In the genomic region with DNA sequence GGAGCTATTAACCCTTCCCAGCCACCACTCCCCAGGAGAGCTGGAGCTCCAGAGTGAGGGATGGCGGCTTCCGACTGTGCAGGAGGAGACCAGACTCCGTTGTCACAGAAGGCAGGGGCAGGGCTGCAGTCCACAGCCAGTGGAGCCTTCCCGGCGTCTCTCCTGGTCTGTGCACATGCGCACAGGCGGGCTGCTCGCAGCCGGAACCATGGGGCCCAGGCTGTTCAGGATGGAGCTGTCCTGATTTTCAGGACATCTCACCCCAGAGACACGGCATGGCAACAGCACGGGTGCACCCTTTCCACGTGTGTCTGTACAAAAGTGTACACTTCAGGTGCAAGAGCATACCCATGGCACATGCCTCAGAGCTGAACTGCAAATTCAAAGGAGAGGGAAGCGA, we compare ENCODE assay signal across 11 cellular contexts. TPM values are rescaled to one million over a fixed set of nuclear protein-coding genes. Genes with fewer than 3 reads are reported as not detected.
DNase-seq lines count a peak whose midpoint lies in the region; ATAC-seq, FAIRE-seq and TF ChIP-seq lines count a peak whose summit lies in the region.
"Had no signal": no experiment of that assay in that cellular context is flagged by ENCODE, and none has a peak within 500 bp of the region (broad histone marks: within the 10 kb centered on the region; RNA-seq: fewer than 3 reads in every experiment).

No MANE protein-coding gene starts in this region.

- ATAC-seq in HepG2: peak; percentile 18
- no peak for ATAC-seq in right lobe of liver

- in situ Hi-C loops in HepG2 (cut with HindIII; ENCODE audit: extremely low pct_ligation_motif_present, low pct_unique_long_range_greater_than_20kb): no loop called here
- in situ Hi-C loops in GM13976 (cut with MboI; ENCODE audit: low sequenced_read_pairs, unreplicated experiment): no loop called here

- peaks cover 54% of the 10 kb centered on the region for H3K9me3 Mint-ChIP-seq in dendritic cell treated with granulocyte-macrophage colony-stimulating factor and Interleukin-4, amounts not matched to agents 40 ng/mL and 50 ng/mL, for 4 days

- H3K36me3 ChIP-seq in HepG2 (replicated peaks in 1 of 2; ENCODE audit: control insufficient read depth in 1 of 2, insufficient read depth in 2 of 2, low read length in 2 of 2) (peaks cover 13 to 49% of the 10 kb centered on the region in 2 experiments), right lobe of liver (peaks cover 0 to 2% (median 0%) of the 10 kb centered on the region in 4 donors)

- peaks cover 87% of the 10 kb centered on the region for H3K36me3 Mint-ChIP-seq in dendritic cell treated with granulocyte-macrophage colony-stimulating factor and Interleukin-4, amounts not matched to agents 40 ng/mL and 50 ng/mL, for 4 days (ENCODE audit: low read depth)

- no peaks in the 10 kb centered on the region for H3K4me1 ChIP-seq in HepG2 (ENCODE audit: insufficient read depth, low read length)
- no peaks in the 10 kb centered on the region for H3K4me1 ChIP-seq in right lobe of liver
- H3K4me1 ChIP-seq: A549 had no signal

- H3K27me3 ChIP-seq in HepG2 (ENCODE audit: control insufficient read depth in 1 of 2, insufficient read depth in 2 of 2, low read length in 2 of 2) (no peaks in the 10 kb centered on the region), right lobe of liver (no peaks in the 10 kb centered on the region)

- intact Hi-C loops in HepG2 (cut with micrococcal nuclease; ENCODE audit: unreplicated experiment) (no loop called here), right lobe of liver (cut with DNase I) (no loop called here)
- intact Hi-C loops in dendritic cell treated with granulocyte-macrophage colony-stimulating factor and Interleukin-4, amounts not matched to agents 40 ng/mL and 50 ng/mL, for 4 days (cut with micrococcal nuclease): no loop called here

- H3K27ac ChIP-seq in HepG2 (ENCODE audit: extremely low read length, insufficient read depth, low read length): no peak overlapping the region
- H3K27ac ChIP-seq in right lobe of liver: no peak overlapping the region
- H3K27ac ChIP-seq: A549 had no signal

- CTCF ChIA-PET in HepG2 (lab: Yijun Ruan, JAX; ENCODE audit: low intra/inter-chr PET ratio, low total read pairs): no interaction called here

- TF ChIP-seq POLR2A in HepG2 (IDR thresholded peaks at IDR 0.05; ENCODE audit: insufficient read depth in 1 of 2, low read depth in 2 of 2, low read length in 2 of 2): no peak
- no peak for TF ChIP-seq POLR2A in right lobe of liver (IDR thresholded peaks at IDR 0.05)

- no peak for TF ChIP-seq RAD21 in HepG2 (CRISPR knock-in tag; IDR thresholded peaks at IDR 0.05)

- H3K4me3 Mint-ChIP-seq in dendritic cell treated with granulocyte-macrophage colony-stimulating factor and Interleukin-4, amounts not matched to agents 40 ng/mL and 50 ng/mL, for 4 days: no peak overlapping the region
- H3K4me3 Mint-ChIP-seq: activated naive CD4-positive, alpha-beta T cell treated with anti-CD3 and anti-CD28 coated beads, Interleukin-2, amount 50 U/mL, for 24 hours had no signal

- FAIRE-seq in HepG2 (lab: Jason Lieb, UNC): no peak
- FAIRE-seq: A549 had no signal

- 99% methylated on average over 12 of the region's 13 CpGs for WGBS in HepG2 (ENCODE audit: low lambda C conversion rate)
- 90% methylated on average over 4 of the region's 13 CpGs for WGBS in right lobe of liver (ENCODE audit: insufficient coverage, low coverage, low lambda C conversion rate, missing lambda C conversion rate)

- POLR2A ChIA-PET in HepG2 (lab: Yijun Ruan, JAX): no interaction called here

- TF ChIP-seq CTCF in HepG2 (CRISPR knock-in tag; IDR thresholded peaks at IDR 0.05): no peak
- no peak for TF ChIP-seq CTCF in right lobe of liver (IDR thresholded peaks at IDR 0.05)
- TF ChIP-seq CTCF in GM13976 (IDR thresholded peaks at IDR 0.05; ENCODE audit: borderline replicate concordance, control extremely low read depth, extremely low read depth, insufficient read depth, missing control alignments): no peak

- H3K9me3 ChIP-seq in HepG2 (ENCODE audit: low read length) (no peaks in the 10 kb centered on the region), right lobe of liver (no peaks in the 10 kb centered on the region)
- H3K9me3 ChIP-seq: A549 had no signal

- H3K27me3 Mint-ChIP-seq in dendritic cell treated with granulocyte-macrophage colony-stimulating factor and Interleukin-4, amounts not matched to agents 40 ng/mL and 50 ng/mL, for 4 days: no peaks in the 10 kb centered on the region
- H3K27me3 Mint-ChIP-seq: activated naive CD4-positive, alpha-beta T cell treated with anti-CD3 and anti-CD28 coated beads, Interleukin-2, amount 50 U/mL, for 24 hours had no signal

- TF ChIP-seq EP300 in HepG2 (IDR thresholded peaks at IDR 0.05; ENCODE audit: low read depth in 2 of 2, low read length in 2 of 2): no peak
- no peak for TF ChIP-seq EP300 in HepG2 (CRISPR knock-in tag; IDR thresholded peaks at IDR 0.05; ENCODE audit: borderline replicate concordance)

- peaks cover 17% of the 10 kb centered on the region for H3K4me1 Mint-ChIP-seq in dendritic cell treated with granulocyte-macrophage colony-stimulating factor and Interleukin-4, amounts not matched to agents 40 ng/mL and 50 ng/mL, for 4 days (ENCODE audit: low read depth)
- H3K4me1 Mint-ChIP-seq: activated naive CD4-positive, alpha-beta T cell treated with anti-CD3 and anti-CD28 coated beads, Interleukin-2, amount 50 U/mL, for 24 hours had no signal

- no peak overlapping the region for H2AFZ ChIP-seq in HepG2 (ENCODE audit: low read length)

- no peak overlapping the region for H3K9ac ChIP-seq in HepG2 (ENCODE audit: insufficient read depth, low read depth, low read length)

- no peaks in the 10 kb centered on the region for H4K20me1 ChIP-seq in HepG2 (ENCODE audit: insufficient read depth, low read length)

- no peak overlapping the region for H3K4me3 ChIP-seq in HepG2 (replicated peaks in 1 of 3; ENCODE audit: insufficient read depth in 1 of 3, low read depth in 2 of 3, low read length in 3 of 3)
- no peak overlapping the region for H3K4me3 ChIP-seq in right lobe of liver
- H3K4me3 ChIP-seq: A549 had no signal

- no peak overlapping the region for H3K4me2 ChIP-seq in HepG2 (ENCODE audit: low read depth, low read length)
- H3K4me2 ChIP-seq: A549 had no signal

- H3K27ac Mint-ChIP-seq in dendritic cell treated with granulocyte-macrophage colony-stimulating factor and Interleukin-4, amounts not matched to agents 40 ng/mL and 50 ng/mL, for 4 days: peak overlapping the region; percentile 7
- H3K27ac Mint-ChIP-seq: activated naive CD4-positive, alpha-beta T cell treated with anti-CD3 and anti-CD28 coated beads, Interleukin-2, amount 50 U/mL, for 24 hours had no signal

- H3K79me2 ChIP-seq in HepG2 (ENCODE audit: insufficient read depth, low read length): peaks cover 2% of the 10 kb centered on the region

- BruUV-seq in HepG2 (replicated peaks; lab: Mats Ljungman, UMichigan): no TSS peak

- DNase-seq in HepG2 (ENCODE audit: low spot score) (no peak), right lobe of liver (no peak), midbrain (lab: John Stamatoyannopoulos, UW) (peak; percentile 19), GM13976 (ENCODE audit: low spot score) (no peak), NCI-H774 (lab: John Stamatoyannopoulos, UW) (no peak), GF-D8 (lab: John Stamatoyannopoulos, UW) (no peak), SIG-M5 treated with dmso at 0.1 percent for 504 hours (lab: John Stamatoyannopoulos, UW; ENCODE audit: unreplicated experiment) (no peak)
- DNase-seq: NCI-H226 had no signal

RNA-seq across cellular contexts. Expression of a gene that starts 28.8 kb away (rescaled TPM):
- total RNA-seq in HepG2 (2016; rRNA removed; fragmentation: Illumina TruSeq; extraction: Trizol): 70.0 and 92.3 TPM in 2 replicates
- 45.6 and 52.4 TPM in 2 replicates for total RNA-seq in HepG2 (2016; cell fraction: cytosol; rRNA removed; fragmentation: Illumina TruSeq; extraction: Trizol; ENCODE audit: low read depth)
- 72.0 and 92.4 TPM in 2 replicates for total RNA-seq in HepG2 (2016; cell fraction: insoluble cytoplasmic fraction; rRNA removed; fragmentation: Illumina TruSeq; extraction: Trizol)
- total RNA-seq in HepG2 (2016; cell fraction: membrane; rRNA removed; fragmentation: Illumina TruSeq; extraction: Trizol): 79.5 and 92.1 TPM in 2 replicates
- total RNA-seq in HepG2 (2016; cell fraction: nucleus; rRNA removed; fragmentation: Illumina TruSeq; extraction: Trizol): 36.2 and 44.8 TPM in 2 replicates
- 84.5 and 96.3 TPM in 2 replicates for polyA plus RNA-seq in HepG2 (2011; rRNA removed)
- 91.9 and 111 TPM in 2 replicates for polyA plus RNA-seq in HepG2 (2011; cell fraction: cytosol; rRNA removed)
- 54.6 and 61.7 TPM in 2 replicates for polyA plus RNA-seq in HepG2 (2011; cell fraction: nucleus; rRNA removed)
- polyA plus RNA-seq in HepG2 (2012): 34.2 and 39.9 TPM in 2 replicates
- polyA plus RNA-seq in HepG2 (2016; cell fraction: cytosol; fragmentation: Illumina TruSeq; extraction: Trizol; ENCODE audit: low read depth): 47.2 and 54.0 TPM in 2 replicates
- 80.5 and 83.1 TPM in 2 replicates for polyA plus RNA-seq in HepG2 (2016; cell fraction: insoluble cytoplasmic fraction; fragmentation: Illumina TruSeq; extraction: Trizol; ENCODE audit: low read depth)
- polyA plus RNA-seq in HepG2 (2016; cell fraction: membrane; fragmentation: Illumina TruSeq; extraction: Trizol; ENCODE audit: low read depth): 53.9 and 69.3 TPM in 2 replicates
- 49.2 and 51.5 TPM in 2 replicates for polyA plus RNA-seq in HepG2 (2016; cell fraction: nucleus; fragmentation: Illumina TruSeq; extraction: Trizol; ENCODE audit: insufficient read depth, low read depth)
- 65.1 and 87.1 TPM in 2 replicates for polyA minus RNA-seq in HepG2 (2011; rRNA and poly(A)+ RNA removed; ENCODE audit: low replicate concordance)
- 27.9 and 34.1 TPM in 2 replicates for polyA minus RNA-seq in HepG2 (2011; cell fraction: cytosol; rRNA and poly(A)+ RNA removed)
- polyA minus RNA-seq in HepG2 (2011; cell fraction: nucleus; rRNA and poly(A)+ RNA removed): 48.4 and 54.1 TPM in 2 replicates
- total RNA-seq in right lobe of liver: 10 to 100 TPM in 4 of 6 experiments, 1 to 10 TPM in 2; 6.8 to 40.6 (median 11.6) TPM

RNA-seq across cellular contexts. Expression of a gene that starts 30.7 kb away (rescaled TPM):
- total RNA-seq in HepG2 (2016; rRNA removed; fragmentation: Illumina TruSeq; extraction: Trizol): 39.0 and 46.4 TPM in 2 replicates
- 16.2 and 17.3 TPM in 2 replicates for total RNA-seq in HepG2 (2016; cell fraction: cytosol; rRNA removed; fragmentation: Illumina TruSeq; extraction: Trizol; ENCODE audit: low read depth)
- 36.3 and 42.6 TPM in 2 replicates for total RNA-seq in HepG2 (2016; cell fraction: insoluble cytoplasmic fraction; rRNA removed; fragmentation: Illumina TruSeq; extraction: Trizol)
- 24.2 and 25.4 TPM in 2 replicates for total RNA-seq in HepG2 (2016; cell fraction: membrane; rRNA removed; fragmentation: Illumina TruSeq; extraction: Trizol)
- 55.4 and 61.3 TPM in 2 replicates for total RNA-seq in HepG2 (2016; cell fraction: nucleus; rRNA removed; fragmentation: Illumina TruSeq; extraction: Trizol)
- 97.7 and 137 TPM in 2 replicates for polyA plus RNA-seq in HepG2 (2011; rRNA removed)
- 36.5 and 40.1 TPM in 2 replicates for polyA plus RNA-seq in HepG2 (2011; cell fraction: cytosol; rRNA removed)
- polyA plus RNA-seq in HepG2 (2011; cell fraction: nucleus; rRNA removed): 305 and 380 TPM in 2 replicates
- 58.1 and 63.4 TPM in 2 replicates for polyA plus RNA-seq in HepG2 (2012)
- 7.8 and 8.6 TPM in 2 replicates for polyA plus RNA-seq in HepG2 (2016; cell fraction: cytosol; fragmentation: Illumina TruSeq; extraction: Trizol; ENCODE audit: low read depth)
- 31.5 and 45.0 TPM in 2 replicates for polyA plus RNA-seq in HepG2 (2016; cell fraction: insoluble cytoplasmic fraction; fragmentation: Illumina TruSeq; extraction: Trizol; ENCODE audit: low read depth)
- polyA plus RNA-seq in HepG2 (2016; cell fraction: membrane; fragmentation: Illumina TruSeq; extraction: Trizol; ENCODE audit: low read depth): 10.3 and 11.5 TPM in 2 replicates
- polyA plus RNA-seq in HepG2 (2016; cell fraction: nucleus; fragmentation: Illumina TruSeq; extraction: Trizol; ENCODE audit: insufficient read depth, low read depth): 95.8 and 113 TPM in 2 replicates
- 73.3 and 119 TPM in 2 replicates for polyA minus RNA-seq in HepG2 (2011; rRNA and poly(A)+ RNA removed; ENCODE audit: low replicate concordance)
- 30.0 and 39.8 TPM in 2 replicates for polyA minus RNA-seq in HepG2 (2011; cell fraction: cytosol; rRNA and poly(A)+ RNA removed)
- polyA minus RNA-seq in HepG2 (2011; cell fraction: nucleus; rRNA and poly(A)+ RNA removed): 181 and 183 TPM in 2 replicates
- 10 to 100 TPM; 39.2 to 92.4 (median 47.8) TPM for total RNA-seq in right lobe of liver
